20 cellular contexts compared by ENCODE assay signal in genomic region chr9:89639961-89640360, GRCh38. TPM values are rescaled to one million over a fixed set of nuclear protein-coding genes. Genes with fewer than 3 reads are reported as not detected.
DNase-seq lines count a peak whose midpoint lies in the region; ATAC-seq, FAIRE-seq and TF ChIP-seq lines count a peak whose summit lies in the region.
"Had no signal": no experiment of that assay in that cellular context is flagged by ENCODE, and none has a peak within 500 bp of the region (broad histone marks: within the 10 kb centered on the region; RNA-seq: fewer than 3 reads in every experiment).

No MANE protein-coding gene starts in this region.

- FAIRE-seq in GM12891 (lab: Jason Lieb, UNC): no peak

- H3K36me3 ChIP-seq in esophagus muscularis mucosa (no peaks in the 10 kb centered on the region), ovary (no peaks in the 10 kb centered on the region), suprapubic skin (no peaks in the 10 kb centered on the region)

- TF ChIP-seq CTCF in esophagus muscularis mucosa (IDR thresholded peaks at IDR 0.05): no peak
- no peak for TF ChIP-seq CTCF in ovary (IDR thresholded peaks at IDR 0.05)
- no peak for TF ChIP-seq CTCF in suprapubic skin (IDR thresholded peaks at IDR 0.05)

- H3K4me3 ChIP-seq in esophagus muscularis mucosa (peak overlapping the region; percentile 17 to 35 (median 28)), ovary (peak overlapping the region; percentile 11), suprapubic skin (no peak overlapping the region)

- TF ChIP-seq EP300 in esophagus muscularis mucosa (IDR thresholded peaks at IDR 0.05) (no peak), ovary (IDR thresholded peaks at IDR 0.05) (no peak), suprapubic skin (IDR thresholded peaks at IDR 0.05) (no peak)

- no peak for DNase-seq in esophagus muscularis mucosa (ENCODE audit: extremely low spot score)
- DNase-seq in ovary: peak in 1 of 5 donors; percentile 38
- DNase-seq in suprapubic skin (ENCODE audit: low spot score in 2 of 2): no peak
- DNase-seq in GM12891 (ENCODE audit: insufficient read length, low spot score): no peak
- no peak for DNase-seq in NCI-H2196 treated with DMSO at 0.1 percent for 48 hours (lab: John Stamatoyannopoulos, UW; ENCODE audit: unreplicated experiment)
- DNase-seq in NK-92 treated with Interleukin-12 subunit alpha and Interleukin-12 subunit beta, amount 100 ng/mL, for 24 hours (lab: John Stamatoyannopoulos, UW): no peak
- no peak for DNase-seq in NCI-H1694 treated with DMSO at 0.1 percent for 48 hours (lab: John Stamatoyannopoulos, UW)
- DNase-seq: activated CD4-positive, CD25-positive, alpha-beta regulatory T cell treated with anti-CD3 and anti-CD28 coated beads, Interleukin-2, amount 50 U/mL, for 72 hours; activated CD8-positive, alpha-beta memory T cell treated with anti-CD3 and anti-CD28 coated beads, Interleukin-2, amount 10 ng/mL, durations not matched to agents 7 days and 5 days; activated gamma-delta T cell treated with Interleukin-2 at 50 U/mL for 16 hours; effector CD8-positive, alpha-beta T cell; IMR-90; naive thymus-derived CD4-positive, alpha-beta T cell; NCI-H2029 treated with DMSO at 0.1 percent for 48 hours; NCI-H510A treated with DMSO at 0.1 percent for 48 hours; stimulated activated CD4-positive, alpha-beta T cell treated with anti-CD3 and anti-CD28 coated beads, Interleukin-1b, Interleukin-23, amount 100 ng/mL, for 48 hours; T-helper 9 cell had no signal

- no peaks in the 10 kb centered on the region for H3K27me3 Mint-ChIP-seq in activated T-helper 17 cell treated with anti-CD3 and anti-CD28 coated beads, Interleukin-2, amount 50 U/mL, for 72 hours
- H3K27me3 Mint-ChIP-seq: naive thymus-derived CD4-positive, alpha-beta T cell had no signal

- no peaks in the 10 kb centered on the region for H3K36me3 Mint-ChIP-seq in activated T-helper 17 cell treated with anti-CD3 and anti-CD28 coated beads, Interleukin-2, amount 50 U/mL, for 72 hours (ENCODE audit: low read depth)
- H3K36me3 Mint-ChIP-seq: activated CD8-positive, alpha-beta memory T cell treated with anti-CD3 and anti-CD28 coated beads, Interleukin-2, amount 10 ng/mL, durations not matched to agents 7 days and 5 days had no signal

- no peak for ATAC-seq in activated T-helper 17 cell treated with anti-CD3 and anti-CD28 coated beads, Interleukin-2, amount 50 U/mL, for 72 hours (replicated peaks)
- ATAC-seq: activated CD8-positive, alpha-beta memory T cell treated with anti-CD3 and anti-CD28 coated beads, Interleukin-2, amount 10 ng/mL, durations not matched to agents 7 days and 5 days had no signal

- H3K27ac Mint-ChIP-seq in activated T-helper 17 cell treated with anti-CD3 and anti-CD28 coated beads, Interleukin-2, amount 50 U/mL, for 72 hours: peak overlapping the region; percentile 43
- H3K27ac Mint-ChIP-seq: activated CD8-positive, alpha-beta memory T cell treated with anti-CD3 and anti-CD28 coated beads, Interleukin-2, amount 10 ng/mL, durations not matched to agents 7 days and 5 days; naive thymus-derived CD4-positive, alpha-beta T cell had no signal

- intact Hi-C loops in esophagus muscularis mucosa (cut with DNase I): no loop called here
- intact Hi-C loops in ovary (cut with DNase I): no loop called here

- WGBS in esophagus muscularis mucosa: 76% methylated on average over 5 of the region's 5 CpGs
- WGBS in ovary, 3 donors: 74 to 80% (median 76%) methylated on average over 5 of the region's 5 CpGs
- WGBS in suprapubic skin: 89% methylated on average over 1 of the region's 5 CpGs

- H3K27me3 ChIP-seq in esophagus muscularis mucosa: no peaks in the 10 kb centered on the region
- H3K27me3 ChIP-seq in ovary: no peaks in the 10 kb centered on the region
- no peaks in the 10 kb centered on the region for H3K27me3 ChIP-seq in suprapubic skin

- H3K4me1 ChIP-seq in esophagus muscularis mucosa (peaks cover 41 to 51% (median 46%) of the 10 kb centered on the region in 4 donors), ovary (ENCODE audit: insufficient read depth) (peaks cover 24% of the 10 kb centered on the region), suprapubic skin (peaks cover 30% of the 10 kb centered on the region)

- no peak for TF ChIP-seq POLR2A in esophagus muscularis mucosa (IDR thresholded peaks at IDR 0.05; ENCODE audit: low read depth)
- no peak for TF ChIP-seq POLR2A in ovary (IDR thresholded peaks at IDR 0.05)
- TF ChIP-seq POLR2A in suprapubic skin (IDR thresholded peaks at IDR 0.05): no peak
- no peak for TF ChIP-seq POLR2A in GM12891 (IDR thresholded peaks at IDR 0.05; ENCODE audit: low read depth, low read length)

- H3K27ac ChIP-seq in esophagus muscularis mucosa (replicated peaks in 1 of 4) (peak overlapping the region; percentile 82 to 89 (median 88)), ovary (peak overlapping the region; percentile 23 to 47), suprapubic skin (peak overlapping the region; percentile 45)

- H3K9me3 Mint-ChIP-seq in activated T-helper 17 cell treated with anti-CD3 and anti-CD28 coated beads, Interleukin-2, amount 50 U/mL, for 72 hours: no peaks in the 10 kb centered on the region
- H3K9me3 Mint-ChIP-seq: naive thymus-derived CD4-positive, alpha-beta T cell had no signal

- peaks cover under 1% of the 10 kb centered on the region for H3K4me1 Mint-ChIP-seq in activated T-helper 17 cell treated with anti-CD3 and anti-CD28 coated beads, Interleukin-2, amount 50 U/mL, for 72 hours
- H3K4me1 Mint-ChIP-seq: activated CD8-positive, alpha-beta memory T cell treated with anti-CD3 and anti-CD28 coated beads, Interleukin-2, amount 10 ng/mL, durations not matched to agents 7 days and 5 days had no signal

- no peak overlapping the region for H3K4me3 Mint-ChIP-seq in activated T-helper 17 cell treated with anti-CD3 and anti-CD28 coated beads, Interleukin-2, amount 50 U/mL, for 72 hours
- H3K4me3 Mint-ChIP-seq: activated CD8-positive, alpha-beta memory T cell treated with anti-CD3 and anti-CD28 coated beads, Interleukin-2, amount 10 ng/mL, durations not matched to agents 7 days and 5 days; naive thymus-derived CD4-positive, alpha-beta T cell had no signal

- H3K9me3 ChIP-seq in esophagus muscularis mucosa (no peaks in the 10 kb centered on the region), ovary (no peaks in the 10 kb centered on the region), suprapubic skin (no peaks in the 10 kb centered on the region)

TF ChIP-seq in GM12891, 5 proteins besides CTCF, POLR2A, EP300 and RAD21:
- TF ChIP-seq TAF1 (IDR thresholded peaks at IDR 0.05; ENCODE audit: low read depth, low read length): no peak
- TF ChIP-seq POU2F2 (IDR thresholded peaks at IDR 0.05; ENCODE audit: low read depth, low read length): no peak
- no peak for TF ChIP-seq SPI1 (IDR thresholded peaks at IDR 0.05; ENCODE audit: low read depth, low read length)
- no peak for TF ChIP-seq PAX5 (IDR thresholded peaks at IDR 0.05; ENCODE audit: insufficient read depth, low read length, severe bottlenecking)
- TF ChIP-seq POLR2AphosphoS5 (IDR thresholded peaks at IDR 0.05; ENCODE audit: low read depth, low read length): no peak
TF ChIP-seq in GM12891: peak in this region for 0.

RNA-seq across cellular contexts. Expression of gene GADD45G, which starts 35.1 kb away (rescaled TPM):
- 10 to 100 TPM in 1 of 2 donors, 1 to 10 TPM in 1; 5.7 to 11.7 TPM for total RNA-seq in activated T-helper 17 cell treated with anti-CD3 and anti-CD28 coated beads, Interleukin-2, amount 50 U/mL, for 72 hours
- total RNA-seq in esophagus muscularis mucosa (100 to 1,000 TPM in 2 of 4 donors, 10 to 100 TPM in 2; 44.0 to 136 (median 103) TPM), ovary (100 to 1,000 TPM in 1 of 7 donors, 10 to 100 TPM in 6; 15.7 to 126 (median 23.2) TPM), suprapubic skin (1 to 10 TPM; 4.6 to 9.7 (median 6.2) TPM)
- polyA plus RNA-seq in ovary: 10 to 100 TPM in 1 of 2 donors, under 1 TPM in 1; 0.60 to 59.0 TPM
- 1.4 TPM for polyA plus RNA-seq in GM12891 (2012; ENCODE audit: low read depth, missing spikeins)
- total RNA-seq: IMR-90, OCI-LY7, SK-MEL-5 had no signal

Comparison
In these comparisons a context has a peak if more than half of its experiments do, and no peak if none do; other contexts are left out.
1. H3K27ac ChIP-seq: peak in every context shown above with its lines; median percentile 88 in esophagus muscularis mucosa; 45 in suprapubic skin; 35 in ovary.